22 cellular contexts compared by ENCODE assay signal in genomic region chr7:139521439-139521838, GRCh38. TPM values are rescaled to one million over a fixed set of nuclear protein-coding genes. Genes with fewer than 3 reads are reported as not detected.
"Had no signal": no experiment of that assay in that cellular context is flagged by ENCODE, and none has a peak within 500 bp of the region (broad histone marks: within the 10 kb centered on the region; RNA-seq: fewer than 3 reads in every experiment).

No MANE protein-coding gene starts in this region.

- H3K27me3 ChIP-seq: MG63, SJCRH30 had no signal

- DNase-seq: KBM-7, MG63, NCI-H1092, NCI-H1105 treated with DMSO at 0.1 percent for 48 hours, NCI-H1417 treated with DMSO at 0.1 percent for 48 hours, NCI-H146, NCI-H1694 treated with DMSO at 0.1 percent for 48 hours, NCI-H1930, NCI-H2081, NCI-H2171, NCI-H226, NCI-H446, NCI-H510A, NCI-H524 treated with DMSO at 0.1 percent for 48 hours, NCI-H69, NCI-H774, PC-3, SHP77, SJCRH30 had no signal

- H3K27ac Mint-ChIP-seq: IgD-negative memory B cell had no signal

- FAIRE-seq: HTR-8/SVneo had no signal

- H3K36me3 ChIP-seq: MG63, SJCRH30 had no signal

- H3K4me3 ChIP-seq: MG63, SJCRH30 had no signal

RNA-seq across cellular contexts. Expression of gene CLEC2L, which starts 2.0 kb away (rescaled TPM):
- total RNA-seq: OCI-LY7, PC-3, SJCRH30 had no signal

RNA-seq across cellular contexts. Expression of gene KLRG2, which starts 38.0 kb away (rescaled TPM):
- total RNA-seq: OCI-LY7 had no signal
